ENCODE assay signal across 24 cellular contexts in genomic region chr7:15140431-15140830, GRCh38.
"Had no signal": no experiment of that assay in that cellular context is flagged by ENCODE, and none has a peak within 500 bp of the region (broad histone marks: within the 10 kb centered on the region; RNA-seq: fewer than 3 reads in every experiment).

No MANE protein-coding gene starts in this region.

- DNase-seq: colonic mucosa; cortex of kidney; effector CD8-positive, alpha-beta T cell; effector memory CD8-positive, alpha-beta T cell; endodermal cell; erythroblast; esophagus squamous epithelium; foreskin fibroblast; foreskin melanocyte; heart left ventricle; hypothalamus; immature natural killer cell; islet precursor cell; left cardiac atrium; left lung; left ventricle myocardium superior; lower lobe of right lung; mesenchymal stem cell; mucosa of descending colon; naive B cell; naive thymus-derived CD8-positive, alpha-beta T cell had no signal

- H3K9me3 ChIP-seq: colonic mucosa, esophagus squamous epithelium, gastroesophageal sphincter, heart left ventricle, lower lobe of right lung, mucosa of descending colon had no signal

- H3K27ac ChIP-seq: colonic mucosa, epithelial cell of prostate, esophagus squamous epithelium, gastroesophageal sphincter, heart left ventricle, hepatocyte, left lung, lower lobe of right lung had no signal

- H3K36me3 ChIP-seq: colonic mucosa, esophagus squamous epithelium, gastroesophageal sphincter, heart left ventricle, left lung, lower lobe of right lung had no signal

- H3K4me3 ChIP-seq: colonic mucosa, esophagus squamous epithelium, gastroesophageal sphincter, heart left ventricle, hepatocyte, left lung, lower lobe of right lung, mucosa of descending colon had no signal

- H3K4me1 ChIP-seq: colonic mucosa, esophagus squamous epithelium, gastroesophageal sphincter, heart left ventricle, left lung, lower lobe of right lung had no signal
